In genomic region chr20:5528719-5529256, GRCh38 we compare ENCODE assay signal across 8 cellular contexts.
DNase-seq lines count a peak whose midpoint lies in the region; ATAC-seq and TF ChIP-seq lines count a peak whose summit lies in the region.

No MANE protein-coding gene starts in this region.

- no peaks in the 10 kb centered on the region for H3K9me3 ChIP-seq in SU-DHL-6 (ENCODE audit: insufficient read depth, low read length)

- no peaks in the 10 kb centered on the region for H3K9me2 ChIP-seq in SU-DHL-6 (replicated peaks; ENCODE audit: insufficient read depth, low read length)

- no peak overlapping the region for H3K9ac ChIP-seq in SU-DHL-6 (ENCODE audit: low read length)

- H3K36me3 ChIP-seq in SU-DHL-6 (ENCODE audit: low read length): no peaks in the 10 kb centered on the region

- no peaks in the 10 kb centered on the region for H3F3A ChIP-seq in SU-DHL-6 (ENCODE audit: insufficient read depth)

- peak; percentile 71 for ATAC-seq in HG02610 (IDR thresholded peaks at IDR 0.05; ENCODE audit: unreplicated experiment)
- ATAC-seq in activated naive CD8-positive, alpha-beta T cell treated with anti-CD3 and anti-CD28 coated beads, Interleukin-2, amount 50 U/mL, for 24 hours: peak; percentile 66
- peak; percentile 85 to 90 for ATAC-seq in left cardiac atrium

- H3K27ac ChIP-seq in SU-DHL-6 (ENCODE audit: low read depth, low read length): no peak overlapping the region

- peaks cover 22% of the 10 kb centered on the region for H3K4me1 Mint-ChIP-seq in activated naive CD8-positive, alpha-beta T cell treated with anti-CD3 and anti-CD28 coated beads, Interleukin-2, amount 50 U/mL, for 24 hours

- peak; percentile 30 for TF ChIP-seq CTCF in GM12801 (IDR thresholded peaks at IDR 0.05; ENCODE audit: extremely low read depth, insufficient read length)
- TF ChIP-seq CTCF in SU-DHL-6 (IDR thresholded peaks at IDR 0.05; ENCODE audit: insufficient read depth, low read length, poor library complexity, severe bottlenecking): peak; percentile 48
- TF ChIP-seq CTCF in retinal pigment epithelial cell (conservative IDR thresholded peaks at IDR 0.05; ENCODE audit: low read depth, low read length): peak; percentile 86

- H3K27ac Mint-ChIP-seq in activated naive CD8-positive, alpha-beta T cell treated with anti-CD3 and anti-CD28 coated beads, Interleukin-2, amount 50 U/mL, for 24 hours: no peak overlapping the region

- no peak overlapping the region for H3K4me3 Mint-ChIP-seq in activated naive CD8-positive, alpha-beta T cell treated with anti-CD3 and anti-CD28 coated beads, Interleukin-2, amount 50 U/mL, for 24 hours

- no peaks in the 10 kb centered on the region for H3K79me2 ChIP-seq in SU-DHL-6 (ENCODE audit: insufficient read depth, low read length)

- H3K27me3 Mint-ChIP-seq in activated naive CD8-positive, alpha-beta T cell treated with anti-CD3 and anti-CD28 coated beads, Interleukin-2, amount 50 U/mL, for 24 hours: no peaks in the 10 kb centered on the region

- no peaks in the 10 kb centered on the region for H3K36me3 Mint-ChIP-seq in activated naive CD8-positive, alpha-beta T cell treated with anti-CD3 and anti-CD28 coated beads, Interleukin-2, amount 50 U/mL, for 24 hours (ENCODE audit: low read depth)

- no peaks in the 10 kb centered on the region for H3K9me3 Mint-ChIP-seq in activated naive CD8-positive, alpha-beta T cell treated with anti-CD3 and anti-CD28 coated beads, Interleukin-2, amount 50 U/mL, for 24 hours

- no peaks in the 10 kb centered on the region for H3K27me3 ChIP-seq in SU-DHL-6 (ENCODE audit: low read length)

- H3K4me2 ChIP-seq in SU-DHL-6 (ENCODE audit: low read depth, low read length, poor library complexity, severe bottlenecking): no peak overlapping the region

- intact Hi-C loops in left cardiac atrium (cut with DNase I) (loop anchor here (2.0 to 5.0 kb wide), 4 partner anchors 264 to 549 kb away; no protein-coding TSS in a partner anchor), posterior vena cava (cut with DNase I) (loop anchor here (5.0 kb wide), 2 partner anchors 259 to 549 kb away; no protein-coding TSS in a partner anchor)

- no peak overlapping the region for H2AFZ ChIP-seq in SU-DHL-6 (ENCODE audit: low read depth, low read length, severe bottlenecking)

- H3K4me3 ChIP-seq in SU-DHL-6 (ENCODE audit: insufficient read depth, low read length, poor library complexity, severe bottlenecking) (no peak overlapping the region), retinal pigment epithelial cell (ENCODE audit: low read length) (no peak overlapping the region)

- DNase-seq in NCI-H1436 (lab: John Stamatoyannopoulos, UW) (peak; percentile 81), left cardiac atrium (peak; percentile 52), retinal pigment epithelial cell (ENCODE audit: low read depth) (peak; percentile 54), posterior vena cava (ENCODE audit: low spot score) (no peak)
- DNase-seq in activated naive CD8-positive, alpha-beta T cell treated with anti-CD3 and anti-CD28 coated beads, Interleukin-2, amount 50 U/mL, for 24 hours: peak; percentile 66

- no peaks in the 10 kb centered on the region for H4K20me1 ChIP-seq in SU-DHL-6 (ENCODE audit: low read depth, low read length)

Comparison
In these comparisons a context has a peak if more than half of its experiments do, and no peak if none do; other contexts are left out.
1. CTCF ChIP-seq: peak in every context shown above with its lines; median percentile 86 in retinal pigment epithelial cell; 48 in SU-DHL-6; 30 in GM12801.